10 cellular contexts compared by ENCODE assay signal in genomic region chr3:33060609-33061337, GRCh38. TPM values are rescaled to one million over a fixed set of nuclear protein-coding genes. Genes with fewer than 3 reads are reported as not detected.
A peak's percentile ranks its signal among the peaks of the same experiment; 100 is the strongest.
DNase-seq lines count a peak whose midpoint lies in the region; ATAC-seq lines count a peak whose summit lies in the region.
"Had no signal": no experiment of that assay in that cellular context is flagged by ENCODE, and none has a peak within 500 bp of the region (broad histone marks: within the 10 kb centered on the region; RNA-seq: fewer than 3 reads in every experiment).

No MANE protein-coding gene starts in this region.

- POLR2A ChIA-PET in activated CD4-positive, alpha-beta T cell treated with anti-CD3 and anti-CD28 coated beads for 36 hours (lab: Charles Lee), result interaction anchor here (0.6 to 2.9 kb wide), 8 partner anchors 11 to 100 kb away, joined by 3 to 22 read pairs (median 4); no protein-coding TSS in a partner anchor

- peak overlapping the region; percentile 50 for H3K4me3 Mint-ChIP-seq in activated CD4-positive, alpha-beta T cell treated with anti-CD3 and anti-CD28 coated beads for 36 hours

- peaks cover 86% of the 10 kb centered on the region for H3K4me1 Mint-ChIP-seq in activated CD4-positive, alpha-beta T cell treated with anti-CD3 and anti-CD28 coated beads for 36 hours

- no peaks in the 10 kb centered on the region for H3K9me3 Mint-ChIP-seq in activated CD4-positive, alpha-beta T cell treated with anti-CD3 and anti-CD28 coated beads for 36 hours (ENCODE audit: low read depth)
- no peaks in the 10 kb centered on the region for H3K9me3 Mint-ChIP-seq in activated naive CD4-positive, alpha-beta T cell treated with anti-CD3 and anti-CD28 coated beads, Interleukin-2, amount 50 U/mL, for 72 hours

- peaks cover 64% of the 10 kb centered on the region for H3K36me3 Mint-ChIP-seq in activated CD4-positive, alpha-beta T cell treated with anti-CD3 and anti-CD28 coated beads for 36 hours (ENCODE audit: low read depth)
- H3K36me3 Mint-ChIP-seq in activated naive CD4-positive, alpha-beta T cell treated with anti-CD3 and anti-CD28 coated beads, Interleukin-2, amount 50 U/mL, for 72 hours, result peaks cover 5 to 31% of the 10 kb centered on the region in 2 donors

- CTCF ChIA-PET in activated CD4-positive, alpha-beta T cell treated with anti-CD3 and anti-CD28 coated beads for 36 hours (lab: Charles Lee), result interaction anchor here (0.6 to 7.5 kb wide), 12 partner anchors 9 to 112 kb away, joined by 3 to 71 read pairs (median 8); partner anchors contain the start of gene CCR4

- ATAC-seq in GM21367 (IDR thresholded peaks at IDR 0.05; ENCODE audit: unreplicated experiment) (peak; percentile 39), GM18511 (IDR thresholded peaks at IDR 0.05; ENCODE audit: unreplicated experiment) (no peak)
- ATAC-seq in activated CD4-positive, alpha-beta T cell treated with anti-CD3 and anti-CD28 coated beads for 36 hours, result peak; percentile 73
- peak; percentile 70 for ATAC-seq in activated naive CD4-positive, alpha-beta T cell treated with anti-CD3 and anti-CD28 coated beads, Interleukin-2, amount 50 U/mL, for 72 hours

- H3K27me3 Mint-ChIP-seq in activated CD4-positive, alpha-beta T cell treated with anti-CD3 and anti-CD28 coated beads for 36 hours, result no peaks in the 10 kb centered on the region

- intact Hi-C loops in activated CD4-positive, alpha-beta T cell treated with anti-CD3 and anti-CD28 coated beads for 36 hours (cut with DNase I, micrococcal nuclease), result loop anchor here (1.0 to 5.0 kb wide), 3 partner anchors 12 to 52 kb away; partner anchors contain the start of gene CRTAP (in 1 of the 2)

- peak overlapping the region; percentile 97 for H3K27ac Mint-ChIP-seq in activated CD4-positive, alpha-beta T cell treated with anti-CD3 and anti-CD28 coated beads for 36 hours
- peak overlapping the region; percentile 90 to 93 for H3K27ac Mint-ChIP-seq in activated naive CD4-positive, alpha-beta T cell treated with anti-CD3 and anti-CD28 coated beads, Interleukin-2, amount 50 U/mL, for 72 hours

- peak; percentile 93 for DNase-seq in activated CD4-positive, alpha-beta T cell treated with anti-CD3 and anti-CD28 coated beads for 36 hours
- peak in 1 of 2 donors; percentile 54 for DNase-seq in activated naive CD4-positive, alpha-beta T cell treated with anti-CD3 and anti-CD28 coated beads, Interleukin-2, amount 50 U/mL, for 72 hours (ENCODE audit: low spot score in 2 of 2)
- DNase-seq in stimulated activated CD4-positive, alpha-beta T cell treated with anti-CD3 and anti-CD28 coated beads, Interleukin-4, amount 100 ng/mL, for 4 hours, result peak; percentile 52 to 55
- no peak for DNase-seq in NCI-H2227 (lab: John Stamatoyannopoulos, UW; ENCODE audit: unreplicated experiment)
- DNase-seq in NCI-H1417 treated with DMSO at 0.1 percent for 48 hours (lab: John Stamatoyannopoulos, UW), result no peak
- no peak for DNase-seq in DMS 273 treated with DMSO at 0.1 percent for 48 hours (lab: John Stamatoyannopoulos, UW)
- DNase-seq: COR-L47, NCI-H524 treated with DMSO at 0.1 percent for 48 hours had no signal

RNA-seq across cellular contexts. Expression of gene GLB1, which starts 36.2 kb away (rescaled TPM):
- 10 to 100 TPM; 44.2 to 48.9 TPM for total RNA-seq in activated CD4-positive, alpha-beta T cell treated with anti-CD3 and anti-CD28 coated beads for 36 hours
- total RNA-seq in activated naive CD4-positive, alpha-beta T cell treated with anti-CD3 and anti-CD28 coated beads, Interleukin-2, amount 50 U/mL, for 72 hours, result 10 to 100 TPM; 28.9 to 60.2 TPM

RNA-seq across cellular contexts. Expression of gene TMPPE, which starts 36.2 kb away (rescaled TPM):
- 1 to 10 TPM; 6.6 to 6.7 TPM for total RNA-seq in activated CD4-positive, alpha-beta T cell treated with anti-CD3 and anti-CD28 coated beads for 36 hours
- 1 to 10 TPM; 3.6 to 9.5 TPM for total RNA-seq in activated naive CD4-positive, alpha-beta T cell treated with anti-CD3 and anti-CD28 coated beads, Interleukin-2, amount 50 U/mL, for 72 hours

RNA-seq across cellular contexts. Expression of gene CRTAP, which starts 53.0 kb away (rescaled TPM):
- total RNA-seq in activated CD4-positive, alpha-beta T cell treated with anti-CD3 and anti-CD28 coated beads for 36 hours, result 10 to 100 TPM; 39.2 to 43.4 TPM
- total RNA-seq in activated naive CD4-positive, alpha-beta T cell treated with anti-CD3 and anti-CD28 coated beads, Interleukin-2, amount 50 U/mL, for 72 hours, result 10 to 100 TPM; 44.1 to 66.6 TPM

Comparison
In these comparisons a context has a peak if more than half of its experiments do, and no peak if none do; other contexts are left out.
1. DNase-seq: peak in activated CD4-positive, alpha-beta T cell treated with anti-CD3 and anti-CD28 coated beads for 36 hours (single experiment) and stimulated activated CD4-positive, alpha-beta T cell treated with anti-CD3 and anti-CD28 coated beads, Interleukin-4, amount 100 ng/mL, for 4 hours (2 of 2); none in NCI-H2227 (single experiment), NCI-H1417 treated with DMSO at 0.1 percent for 48 hours (single experiment) and DMS 273 treated with DMSO at 0.1 percent for 48 hours (single experiment).